In the genomic region with DNA sequence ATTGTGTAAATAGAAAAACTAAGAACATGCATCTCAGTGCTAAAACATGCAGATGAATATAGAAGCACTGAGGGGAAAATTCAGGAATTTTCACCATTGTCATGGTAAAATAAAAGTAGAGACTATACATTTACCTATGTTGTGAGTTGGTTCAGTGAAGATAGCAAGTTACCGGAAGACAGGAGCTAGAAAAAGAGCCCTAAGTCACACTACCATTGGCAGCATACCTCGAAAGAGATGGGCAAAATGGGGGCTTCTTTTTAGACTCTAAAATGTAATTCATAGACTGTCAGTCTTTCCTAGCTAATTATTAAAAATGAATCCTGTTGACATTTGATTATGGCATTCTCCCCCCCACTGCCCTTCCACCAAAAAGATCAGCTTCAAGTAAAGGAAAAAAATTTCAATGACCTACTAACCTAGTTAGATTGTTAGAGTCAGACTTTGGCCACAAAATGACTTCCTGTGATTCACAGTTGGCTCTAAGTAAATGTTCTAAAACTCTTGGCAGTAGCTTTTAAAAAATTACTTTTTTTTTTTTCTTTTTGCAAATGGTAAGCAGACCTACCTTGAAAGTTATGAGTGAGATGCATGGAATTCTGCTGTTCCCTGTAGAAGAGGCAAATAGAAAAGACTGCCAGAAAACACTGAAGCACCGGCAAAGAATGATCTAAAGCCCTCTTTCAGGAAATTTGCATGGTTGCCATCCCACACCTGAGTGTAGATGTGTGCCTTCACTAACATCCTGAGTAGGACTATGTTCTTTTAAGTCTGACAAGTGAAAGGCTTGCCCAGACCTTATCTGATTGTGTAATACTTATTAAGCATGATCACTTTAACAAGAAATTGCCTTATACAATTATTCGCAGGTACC, we compare ENCODE assay signal across 13 cellular contexts. TPM values are rescaled to one million over a fixed set of nuclear protein-coding genes. Genes with fewer than 3 reads are reported as not detected.
DNase-seq lines count a peak whose midpoint lies in the region; ATAC-seq and TF ChIP-seq lines count a peak whose summit lies in the region.
"Had no signal": no experiment of that assay in that cellular context is flagged by ENCODE, and none has a peak within 500 bp of the region (broad histone marks: within the 10 kb centered on the region; RNA-seq: fewer than 3 reads in every experiment).

No MANE protein-coding gene starts in this region.

- H3K27ac ChIP-seq in naive thymus-derived CD4-positive, alpha-beta T cell (ENCODE audit: low read depth, low read length) = no peak overlapping the region

- peak overlapping the region in 1 of 10 donors; percentile 64 for H3K4me3 Mint-ChIP-seq in naive thymus-derived CD4-positive, alpha-beta T cell

- no peak for TF ChIP-seq CTCF in epithelial cell of esophagus (IDR thresholded peaks at IDR 0.05; ENCODE audit: insufficient read depth, low read depth, low read length, missing control alignments)

- peaks cover 0 to 7% (median 0%) of the 10 kb centered on the region in 11 donors for H3K9me3 Mint-ChIP-seq in naive thymus-derived CD4-positive, alpha-beta T cell

- ATAC-seq in SK-N-SH treated with all-trans-retinoic acid at 6 μM for 48 hours = peak; percentile 91
- ATAC-seq in naive thymus-derived CD4-positive, alpha-beta T cell = peak; percentile 59

- intact Hi-C loops in naive thymus-derived CD4-positive, alpha-beta T cell (cut with micrococcal nuclease) = no loop called here

- DNase-seq in ELR (ENCODE audit: low read depth) (peak; percentile 69), epithelial cell of esophagus (ENCODE audit: low read depth) (peak; percentile 64), NCI-H1694 treated with DMSO at 0.1 percent for 48 hours (lab: John Stamatoyannopoulos, UW) (no peak), NCI-H524 (lab: John Stamatoyannopoulos, UW) (no peak), DMS53 (lab: John Stamatoyannopoulos, UW) (no peak)
- DNase-seq in naive thymus-derived CD4-positive, alpha-beta T cell = no peak
- no peak for DNase-seq in activated effector memory CD4-positive, alpha-beta T cell treated with anti-CD3 and anti-CD28 coated beads, Interleukin-2, amount 50 U/mL, for 16 hours
- DNase-seq: activated T-cell treated with anti-CD3 and anti-CD28 coated beads for 4 hours; cortex of kidney; NK-92 treated with Interleukin-12 subunit alpha and Interleukin-12 subunit beta, amount 100 ng/mL, for 24 hours; stimulated activated CD4-positive, alpha-beta T cell treated with anti-CD3 and anti-CD28 coated beads, Interleukin-2, amount 100 ng/mL, for 48 hours had no signal

- POLR2A ChIA-PET in naive thymus-derived CD4-positive, alpha-beta T cell (lab: Charles Lee) = no interaction called here

- no peaks in the 10 kb centered on the region for H3K36me3 ChIP-seq in naive thymus-derived CD4-positive, alpha-beta T cell (ENCODE audit: control insufficient read depth in 2 of 3, insufficient read depth in 3 of 3, low read length in 3 of 3)

- H3K4me1 Mint-ChIP-seq in naive thymus-derived CD4-positive, alpha-beta T cell = peaks cover 2 to 35% (median 7%) of the 10 kb centered on the region in 7 donors

- H3K4me1 ChIP-seq in naive thymus-derived CD4-positive, alpha-beta T cell (ENCODE audit: control insufficient read depth in 2 of 2, insufficient read depth in 2 of 2, low read length in 2 of 2) = no peaks in the 10 kb centered on the region

- H3K27ac Mint-ChIP-seq in naive thymus-derived CD4-positive, alpha-beta T cell = no peak overlapping the region

- H3K27me3 ChIP-seq in naive thymus-derived CD4-positive, alpha-beta T cell (ENCODE audit: control insufficient read depth in 2 of 2, insufficient read depth in 2 of 2, low read length in 2 of 2) = no peaks in the 10 kb centered on the region

- H3K36me3 Mint-ChIP-seq in naive thymus-derived CD4-positive, alpha-beta T cell = no peaks in the 10 kb centered on the region

- peaks cover 0 to 8% (median 0%) of the 10 kb centered on the region in 5 donors for H3K27me3 Mint-ChIP-seq in naive thymus-derived CD4-positive, alpha-beta T cell

- H3K4me3 ChIP-seq in epithelial cell of esophagus (ENCODE audit: low read length) = no peak overlapping the region
- H3K4me3 ChIP-seq in naive thymus-derived CD4-positive, alpha-beta T cell (ENCODE audit: low read length) = no peak overlapping the region

- no peaks in the 10 kb centered on the region for H3K9me3 ChIP-seq in naive thymus-derived CD4-positive, alpha-beta T cell (ENCODE audit: control insufficient read depth in 2 of 3, low read length in 3 of 3)

- CTCF ChIA-PET in naive thymus-derived CD4-positive, alpha-beta T cell (lab: Charles Lee) = no interaction called here

TF ChIP-seq in SK-N-SH treated with all-trans-retinoic acid at 6 μM for 48 hours, 23 proteins besides CTCF, POLR2A, EP300 and RAD21:
- TF ChIP-seq OSR1 (CRISPR knock-in tag; IDR thresholded peaks at IDR 0.05) = no peak
- TF ChIP-seq ZFP3 (CRISPR knock-in tag; IDR thresholded peaks at IDR 0.05) = no peak
- TF ChIP-seq ISL1 (CRISPR knock-in tag; IDR thresholded peaks at IDR 0.05) = peak; percentile 83

RNA-seq across cellular contexts. Expression of gene ARSJ, which starts 26.4 kb away (rescaled TPM):
- total RNA-seq in naive thymus-derived CD4-positive, alpha-beta T cell = under 1 TPM in 2 of 5 experiments, not detected in 3; 0.24 to 0.29 TPM
- polyA plus RNA-seq in naive thymus-derived CD4-positive, alpha-beta T cell = under 1 TPM in 1 of 2 donors, not detected in 1; 0.17 TPM
- total RNA-seq: T-helper 2 cell treated with Interferon-gamma antibody and Interleukin-4, amounts not matched to agents 100 ng/mL and 5 ng/mL, for 36 hours had no signal

Comparison
In these comparisons a context has a peak if more than half of its experiments do, and no peak if none do; other contexts are left out.
1. DNase-seq: peak in ELR (single experiment) and epithelial cell of esophagus (single experiment); none in naive thymus-derived CD4-positive, alpha-beta T cell (0 of 9), NCI-H1694 treated with DMSO at 0.1 percent for 48 hours (single experiment), NCI-H524 (0 of 2), DMS53 (single experiment) and activated effector memory CD4-positive, alpha-beta T cell treated with anti-CD3 and anti-CD28 coated beads, Interleukin-2, amount 50 U/mL, for 16 hours (single experiment).